8 cellular contexts compared by ENCODE assay signal in genomic region chr7:43639858-43640491, GRCh38. TPM values are rescaled to one million over a fixed set of nuclear protein-coding genes. Genes with fewer than 3 reads are reported as not detected.
DNase-seq lines count a peak whose midpoint lies in the region; ATAC-seq, FAIRE-seq and TF ChIP-seq lines count a peak whose summit lies in the region.

No MANE protein-coding gene starts in this region.

- no peak overlapping the region for H3K9ac ChIP-seq in GM12878 (ENCODE audit: control insufficient read depth, insufficient read depth, low read length)
- H3K9ac ChIP-seq in stomach smooth muscle (ENCODE audit: low read length in 2 of 2), result peak overlapping the region in 1 of 2 donors; percentile 29

- no peak for TF ChIP-seq POLR2A in GM12878 (IDR thresholded peaks at IDR 0.05; ENCODE audit: low read depth, low read length)

- no peaks in the 10 kb centered on the region for H3K27me3 Mint-ChIP-seq in Caco-2 (ENCODE audit: insufficient read depth, unreplicated experiment)

- RAD21 ChIA-PET in GM12878 (lab: Charles Lee; ENCODE audit: unreplicated experiment), result interaction anchor here (1.0 to 1.8 kb wide), 2 partner anchors 8 to 60 kb away, joined by 3 to 7 read pairs; no protein-coding TSS in a partner anchor

- TF ChIP-seq CTCF in Caco-2 (IDR thresholded peaks at IDR 0.05; ENCODE audit: insufficient read depth in 1 of 2, low read depth in 1 of 2, low read length in 1 of 2, severe bottlenecking in 1 of 2, unreplicated experiment in 1 of 2) (no peak), GM12878 (IDR thresholded peaks at IDR 0.05 in 2 of 3, conservative IDR thresholded peaks at IDR 0.05 in 1 of 3; ENCODE audit: control insufficient read depth in 2 of 3, extremely low read depth in 1 of 3, insufficient read depth in 1 of 3, low read depth in 3 of 3, low read length in 3 of 3) (no peak)

- no peak for ATAC-seq in GM12878
- no peak for ATAC-seq in HG03025 (IDR thresholded peaks at IDR 0.05; ENCODE audit: low FRiP score, unreplicated experiment)

- BruUV-seq in Caco-2 (replicated peaks; lab: Mats Ljungman, UMichigan) (no TSS peak), GM12878 (replicated peaks; lab: Mats Ljungman, UMichigan) (no TSS peak)

- DNase-seq in Caco-2 (peak in 1 of 2 experiments; percentile 26), NCI-H2081 (lab: John Stamatoyannopoulos, UW) (peak; percentile 80 to 95), GM12878 (ENCODE audit: low read depth, low spot score) (no peak), kidney tubule cell (ENCODE audit: low spot score) (peak; percentile 87), NCI-H187 treated with DMSO at 0.1 percent for 48 hours (lab: John Stamatoyannopoulos, UW) (no peak), cortex of kidney (lab: John Stamatoyannopoulos, UW) (no peak)

- no peaks in the 10 kb centered on the region for H3K4me1 ChIP-seq in Caco-2
- no peaks in the 10 kb centered on the region for H3K4me1 ChIP-seq in GM12878 (ENCODE audit: control insufficient read depth, insufficient read depth, low read length)
- H3K4me1 ChIP-seq in stomach smooth muscle (ENCODE audit: control insufficient read depth, insufficient read depth, low read length), result peaks cover 9% of the 10 kb centered on the region

- H3K4me3 ChIP-seq in Caco-2 (ENCODE audit: low read depth, low read length), result no peak overlapping the region
- no peak overlapping the region for H3K4me3 ChIP-seq in GM12878
- H3K4me3 ChIP-seq in stomach smooth muscle (ENCODE audit: low read length in 2 of 2), result peak overlapping the region in 1 of 2 donors; percentile 44

- intact Hi-C loops in Caco-2 (cut with micrococcal nuclease; ENCODE audit: unreplicated experiment), result loop anchor here (10.0 kb wide), 1 partner anchor 195 kb away; no protein-coding TSS in a partner anchor
- intact Hi-C loops in GM12878 (cut with micrococcal nuclease; ENCODE audit: unreplicated experiment), result no loop called here

- SMC1A ChIA-PET in GM12878 (lab: Charles Lee; ENCODE audit: uncharacterized antibody, unreplicated experiment), result interaction anchor here (0.8 to 13.8 kb wide), 7 partner anchors 10 to 195 kb away, joined by 3 to 146 read pairs (median 5); partner anchors contain the start of gene STK17A

- H3K9me3 Mint-ChIP-seq in Caco-2 (ENCODE audit: unreplicated experiment), result no peaks in the 10 kb centered on the region

- 92% methylated on average over 6 of the region's 6 CpGs for WGBS in GM12878 (ENCODE audit: insufficient coverage, insufficient replicate concordance, low lambda C conversion rate, missing lambda C conversion rate)

- H3K9me3 ChIP-seq in Caco-2 (no peaks in the 10 kb centered on the region), GM12878 (replicated peaks; ENCODE audit: control insufficient read depth, insufficient read depth, low read length) (no peaks in the 10 kb centered on the region), stomach smooth muscle (ENCODE audit: control insufficient read depth in 2 of 2, low read length in 2 of 2) (no peaks in the 10 kb centered on the region)

- no peak for FAIRE-seq in GM12878 (lab: Jason Lieb, UNC)

- H4K20me1 ChIP-seq in GM12878 (ENCODE audit: control insufficient read depth, insufficient read depth), result peaks cover 3% of the 10 kb centered on the region; the same call in 1 of the 2 replicates

- H3K27me3 ChIP-seq in Caco-2 (replicated peaks; ENCODE audit: control insufficient read depth, insufficient read depth, low read length) (no peaks in the 10 kb centered on the region), GM12878 (replicated peaks in 1 of 2; ENCODE audit: control insufficient read depth in 2 of 2, insufficient read depth in 2 of 2, low read length in 1 of 2) (no peaks in the 10 kb centered on the region), stomach smooth muscle (ENCODE audit: control insufficient read depth in 1 of 2, insufficient read depth in 2 of 2, low read length in 2 of 2) (no peaks in the 10 kb centered on the region)

- POLR2A ChIA-PET in Caco-2 (lab: Charles Lee), result interaction anchor here (1.2 kb wide), 1 partner anchor 57 kb away, joined by 10 read pairs; the partner anchor contains the start of gene STK17A
- POLR2A ChIA-PET in GM12878 (lab: Charles Lee), result interaction anchor here (1.2 to 2.1 kb wide), 4 partner anchors 9 to 60 kb away, joined by 3 to 10 read pairs (median 4); no protein-coding TSS in a partner anchor

- H3K27ac ChIP-seq in GM12878 (ENCODE audit: control insufficient read depth, insufficient read depth) (no peak overlapping the region), stomach smooth muscle (ENCODE audit: low read length) (peak overlapping the region; percentile 73)

- TF ChIP-seq RAD21 in GM12878 (IDR thresholded peaks at IDR 0.05; ENCODE audit: insufficient read depth, low read depth, low read length), result no peak

- H3K36me3 Mint-ChIP-seq in Caco-2 (ENCODE audit: insufficient read depth, unreplicated experiment), result peaks cover 71% of the 10 kb centered on the region

- peak overlapping the region; percentile 29 for H3K27ac Mint-ChIP-seq in Caco-2 (ENCODE audit: unreplicated experiment)

- no peak overlapping the region for H2AFZ ChIP-seq in GM12878 (ENCODE audit: control insufficient read depth, low read depth, low read length)

- in situ Hi-C loops in GM12878 (cut with MboI), result no loop called here

- no peak overlapping the region for H3K4me3 Mint-ChIP-seq in Caco-2 (ENCODE audit: unreplicated experiment)

- peaks cover 5% of the 10 kb centered on the region; the same call in 1 of the 2 replicates for H3K36me3 ChIP-seq in Caco-2 (ENCODE audit: control insufficient read depth, insufficient read depth, low read length)
- H3K36me3 ChIP-seq in GM12878 (ENCODE audit: control insufficient read depth in 2 of 2, insufficient read depth in 2 of 2, low read length in 1 of 2), result peaks cover 25 to 48% of the 10 kb centered on the region in 2 experiments
- peaks cover 7 to 15% of the 10 kb centered on the region in 2 donors for H3K36me3 ChIP-seq in stomach smooth muscle (ENCODE audit: control insufficient read depth in 2 of 2, insufficient read depth in 2 of 2, low read length in 2 of 2)

- H3K4me2 ChIP-seq in GM12878 (ENCODE audit: control insufficient read depth, insufficient read depth), result no peak overlapping the region

- TF ChIP-seq EP300 in GM12878 (IDR thresholded peaks at IDR 0.05; ENCODE audit: borderline replicate concordance in 1 of 2, control insufficient read depth in 1 of 2, low read depth in 2 of 2, low read length in 2 of 2), result no peak

- CTCF ChIA-PET in Caco-2 (lab: Charles Lee) (interaction anchor here (1.4 to 2.3 kb wide), 2 partner anchors 57 to 60 kb away, joined by 5 to 7 read pairs; partner anchors contain the start of gene STK17A), GM12878 (lab: Yijun Ruan, JAX) (interaction anchor here (0.6 to 3.1 kb wide), 9 partner anchors 12 to 199 kb away, joined by 3 to 12 read pairs (median 5); partner anchors contain the start of gene STK17A)

- no peaks in the 10 kb centered on the region; the same call in 1 of the 2 replicates for H3K79me2 ChIP-seq in GM12878 (ENCODE audit: control insufficient read depth, insufficient read depth, low read length)

- peaks cover 7% of the 10 kb centered on the region for H3K4me1 Mint-ChIP-seq in Caco-2 (ENCODE audit: low read depth, unreplicated experiment)

TF ChIP-seq in GM12878, 131 proteins besides CTCF, POLR2A, EP300 and RAD21 (continues in another document):
- TF ChIP-seq HDGF (IDR thresholded peaks at IDR 0.05), result no peak
- TF ChIP-seq PKNOX1 (IDR thresholded peaks at IDR 0.05), result 0 out of 2 replicates have a peak, but pooled peaks have one; percentile 18
- TF ChIP-seq PBX3 (IDR thresholded peaks at IDR 0.05; ENCODE audit: insufficient replicate concordance, low read depth, low read length), result no peak
- no peak for TF ChIP-seq NFIC (IDR thresholded peaks at IDR 0.05; ENCODE audit: low read depth, low read length)

RNA-seq across cellular contexts. Expression of gene STK17A, which starts 57.1 kb away (rescaled TPM):
- total RNA-seq in Caco-2 (2022) (19.2 and 19.6 TPM in 2 replicates), GM12878 (2014; rRNA removed) (65.9 and 80.7 TPM in 2 replicates), GM12878 (2014; rRNA removed; fragmentation: Illumina TruSeq; extraction: Trizol) (72.3 and 76.6 TPM in 2 replicates), GM12878 (2021) (60.9 and 65.6 TPM in 2 replicates)
- 94.4 and 99.8 TPM in 2 replicates for total RNA-seq in GM12878 (2013; cell fraction: nucleolus; rRNA removed)
- polyA plus RNA-seq in GM12878 (2011; ENCODE audit: low read depth), result 51.0 TPM
- polyA plus RNA-seq in GM12878 (2011; rRNA removed) (77.4 and 138 TPM in 2 replicates), GM12878 (2014; fragmentation: Illumina TruSeq; extraction: Trizol) (74.9 and 104 TPM in 2 replicates), GM12878 (2014; fragmentation: Nextera tagmentation; extraction: Ambion mirVana) (10 to 100 TPM; 18.5 to 27.6 TPM), GM12878 (2014; rRNA removed) (51.7 and 66.6 TPM in 2 replicates), GM12878 (2016; fragmentation: Nextera tagmentation; extraction: Ambion mirVana) (10 to 100 TPM; 91.0 to 91.6 TPM)
- 24.4 and 26.9 TPM in 2 replicates for polyA plus RNA-seq in GM12878 (2011; cell fraction: cytosol; rRNA removed)
- polyA plus RNA-seq in GM12878 (2011; cell fraction: nucleus; rRNA removed), result 39.7 and 43.6 TPM in 2 replicates
- polyA plus RNA-seq in GM12878 (2012), result 60.4 and 72.7 TPM in 2 replicates
- 21.0 and 30.4 TPM in 2 replicates for polyA minus RNA-seq in GM12878 (2011; rRNA and poly(A)+ RNA removed)
- 16.0 and 19.9 TPM in 2 replicates for polyA minus RNA-seq in GM12878 (2011; cell fraction: cytosol; rRNA and poly(A)+ RNA removed)
- 20.2 and 32.9 TPM in 2 replicates for polyA minus RNA-seq in GM12878 (2011; cell fraction: nucleus; rRNA and poly(A)+ RNA removed)

Comparison
In these comparisons a context has a peak if more than half of its experiments do, and no peak if none do; other contexts are left out.
1. DNase-seq: peak in NCI-H2081 (2 of 2) and kidney tubule cell (single experiment); none in GM12878 (single experiment), NCI-H187 treated with DMSO at 0.1 percent for 48 hours (single experiment) and cortex of kidney (single experiment).